Comparison of ENCODE assay signal across 9 cellular contexts in the genomic region with DNA sequence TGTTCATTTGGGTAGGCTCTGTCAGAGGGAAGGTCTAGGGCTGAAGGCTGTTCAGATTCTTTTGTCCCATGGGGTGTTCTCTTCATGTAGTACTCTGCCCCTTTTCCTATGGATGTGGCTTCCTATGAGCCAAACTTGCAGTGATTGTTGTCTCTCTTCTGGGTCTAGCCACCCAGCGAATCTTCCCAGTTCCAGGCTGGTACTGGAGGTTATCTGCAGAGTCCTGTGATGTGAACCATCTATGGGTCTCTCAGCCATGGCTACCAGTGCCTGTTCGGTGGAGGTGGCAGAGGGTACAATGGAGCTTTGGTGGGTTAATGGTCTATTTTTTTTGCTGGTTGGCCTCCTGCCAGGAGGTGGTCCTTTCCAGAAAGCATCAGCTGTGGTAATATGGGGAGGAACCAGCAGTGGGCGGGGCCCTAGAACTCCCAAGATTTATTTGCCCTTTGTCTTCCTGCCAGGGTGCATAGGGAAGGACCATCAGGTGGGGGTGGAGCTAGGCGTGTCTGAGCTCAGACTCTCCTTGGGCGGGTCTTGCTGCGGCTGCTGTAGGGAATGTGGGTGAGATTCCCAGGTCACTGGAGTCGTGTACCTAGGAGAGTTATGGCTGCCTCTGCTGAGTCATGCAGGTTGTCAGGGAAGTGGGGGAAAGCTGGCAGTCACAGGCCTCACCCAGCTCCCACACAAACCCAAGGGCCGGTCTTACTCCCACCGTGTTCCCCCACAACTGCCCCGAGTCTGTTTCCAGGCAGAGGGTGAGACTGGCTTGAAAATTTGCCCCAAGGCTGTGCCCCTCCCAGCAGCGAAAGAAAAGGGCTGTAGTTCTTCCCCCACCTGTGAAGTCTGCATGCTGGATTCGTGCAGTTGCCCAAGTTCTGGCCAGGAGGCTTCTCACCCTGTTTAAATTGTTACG. TPM values are rescaled to one million over a fixed set of nuclear protein-coding genes. Genes with fewer than 3 reads are reported as not detected.
DNase-seq lines count a peak whose midpoint lies in the region; FAIRE-seq and TF ChIP-seq lines count a peak whose summit lies in the region.
"Had no signal": no experiment of that assay in that cellular context is flagged by ENCODE, and none has a peak within 500 bp of the region (broad histone marks: within the 10 kb centered on the region; RNA-seq: fewer than 3 reads in every experiment).

No MANE protein-coding gene starts in this region.

- H3K4me1 ChIP-seq in cardiac muscle cell (ENCODE audit: low read depth) (no peaks in the 10 kb centered on the region), left ventricle myocardium inferior (peaks cover 40% of the 10 kb centered on the region), kidney (ENCODE audit: control insufficient read depth in 1 of 2, insufficient read depth in 1 of 2, low read depth in 1 of 2, low read length in 2 of 2) (peaks cover 16 to 18% of the 10 kb centered on the region in 2 donors), urinary bladder (ENCODE audit: insufficient read depth) (no peaks in the 10 kb centered on the region)
- H3K4me1 ChIP-seq: SJCRH30 had no signal

- H3K9ac ChIP-seq in kidney (ENCODE audit: low read length in 2 of 2), result peak overlapping the region in 1 of 2 donors; percentile 19

- WGBS in urinary bladder, result 85% methylated on average over 13 of the region's 13 CpGs

- peak overlapping the region; percentile 74 for H3K27ac ChIP-seq in cardiac muscle cell
- no peak overlapping the region for H3K27ac ChIP-seq in left ventricle myocardium inferior (replicated peaks)
- peak overlapping the region; percentile 96 for H3K27ac ChIP-seq in RWPE1
- H3K27ac ChIP-seq in kidney (ENCODE audit: low read depth in 2 of 2, low read length in 2 of 2), result peak overlapping the region; percentile 72 to 85
- H3K27ac ChIP-seq in urinary bladder (ENCODE audit: low read depth), result peak overlapping the region; percentile 71
- H3K27ac ChIP-seq: SJCRH30 had no signal

- intact Hi-C loops in left ventricle myocardium inferior (cut with micrococcal nuclease) (no loop called here), kidney (cut with DNase I) (no loop called here)

- CTCF ChIA-PET in RWPE1 (lab: Yijun Ruan, JAX), result interaction anchor here (0.6 kb wide), 1 partner anchor 12 kb away, joined by 5 read pairs; no protein-coding TSS in a partner anchor

- FAIRE-seq in kidney (lab: Jason Lieb, UNC), result no peak

- H3K36me3 ChIP-seq in cardiac muscle cell, result peaks cover 16% of the 10 kb centered on the region
- peaks cover 28% of the 10 kb centered on the region for H3K36me3 ChIP-seq in left ventricle myocardium inferior
- H3K36me3 ChIP-seq in kidney (ENCODE audit: control insufficient read depth in 1 of 2, insufficient read depth in 2 of 2, low read length in 2 of 2), result peaks cover 0 to 15% of the 10 kb centered on the region in 2 donors
- H3K36me3 ChIP-seq in urinary bladder (ENCODE audit: insufficient read depth), result peaks cover 3% of the 10 kb centered on the region

- H3K27me3 ChIP-seq in cardiac muscle cell (no peaks in the 10 kb centered on the region), left ventricle myocardium inferior (ENCODE audit: low read depth) (no peaks in the 10 kb centered on the region)
- H3K27me3 ChIP-seq: SJCRH30 had no signal

- H3K4me3 ChIP-seq in cardiac muscle cell (no peak overlapping the region), left ventricle myocardium inferior (no peak overlapping the region), kidney (ENCODE audit: low read length in 2 of 2) (peak overlapping the region in 1 of 2 donors; percentile 35), urinary bladder (ENCODE audit: low read depth, low read length) (no peak overlapping the region)
- H3K4me3 ChIP-seq: SJCRH30 had no signal

- DNase-seq in cardiac muscle cell (ENCODE audit: low read depth in 1 of 2, low spot score in 1 of 2), result no peak
- DNase-seq in left ventricle myocardium inferior, result no peak
- DNase-seq in RWPE1 (ENCODE audit: low spot score), result peak; percentile 84
- peak; percentile 93 for DNase-seq in kidney
- DNase-seq in G401 (ENCODE audit: low spot score), result no peak
- DNase-seq in stimulated activated CD4-positive, alpha-beta T cell treated with anti-CD3 and anti-CD28 coated beads, Interleukin-2, amount 100 ng/mL, for 24 hours, result no peak
- no peak for DNase-seq in stimulated activated naive CD4-positive, alpha-beta T cell (lab: John Stamatoyannopoulos, UW)

- in situ Hi-C loops in G401 (cut with HindIII; ENCODE audit: low sequenced_read_pairs), result no loop called here

- no peak for TF ChIP-seq CTCF in cardiac muscle cell (IDR thresholded peaks at IDR 0.05; ENCODE audit: low read depth, low read length)
- no peak for TF ChIP-seq CTCF in left ventricle myocardium inferior (IDR thresholded peaks at IDR 0.05; ENCODE audit: borderline replicate concordance)
- TF ChIP-seq CTCF in RWPE1 (conservative IDR thresholded peaks at IDR 0.05; ENCODE audit: low read depth), result no peak
- TF ChIP-seq CTCF in kidney (IDR thresholded peaks at IDR 0.05; ENCODE audit: borderline replicate concordance, extremely low read depth, insufficient read depth), result no peak

- H3K9me3 ChIP-seq in cardiac muscle cell (ENCODE audit: low read depth), result no peaks in the 10 kb centered on the region
- no peaks in the 10 kb centered on the region for H3K9me3 ChIP-seq in left ventricle myocardium inferior (replicated peaks)
- no peaks in the 10 kb centered on the region for H3K9me3 ChIP-seq in kidney (ENCODE audit: control insufficient read depth in 1 of 2, low read length in 2 of 2)

- POLR2A ChIA-PET in RWPE1 (lab: Yijun Ruan, JAX; ENCODE audit: low non-redundant PET), result no interaction called here

RNA-seq across cellular contexts. Expression of a gene that starts 17.5 kb away (rescaled TPM):
- total RNA-seq in cardiac muscle cell (15.0 and 25.8 TPM in 2 replicates), left ventricle myocardium inferior (8.4 TPM), kidney (17.8 TPM), urinary bladder (16.4 TPM)
- polyA plus RNA-seq in cardiac muscle cell (31.9 and 40.8 TPM in 2 replicates), kidney (ENCODE audit: insufficient read depth, low read depth, low replicate concordance) (12.8 TPM), urinary bladder (11.8 TPM)
- total RNA-seq in G401 (2014; rRNA removed; shearing (Covaris generic)), result 13.5 and 17.5 TPM in 2 replicates

RNA-seq across cellular contexts. Expression of a gene that starts 17.8 kb away (rescaled TPM):
- total RNA-seq in cardiac muscle cell (47.8 and 90.9 TPM in 2 replicates), left ventricle myocardium inferior (23.9 TPM), kidney (25.2 TPM), urinary bladder (88.8 TPM)
- polyA plus RNA-seq in cardiac muscle cell (18.1 and 42.8 TPM in 2 replicates), kidney (ENCODE audit: insufficient read depth, low read depth, low replicate concordance) (7.2 TPM), urinary bladder (6.2 TPM)
- total RNA-seq in G401 (2014; rRNA removed; shearing (Covaris generic)), result 43.2 and 52.6 TPM in 2 replicates

RNA-seq across cellular contexts. Expression of a gene that starts 20.9 kb away (rescaled TPM):
- total RNA-seq in cardiac muscle cell (48.0 and 60.7 TPM in 2 replicates), left ventricle myocardium inferior (83.6 TPM), kidney (80.1 TPM), urinary bladder (120 TPM)
- polyA plus RNA-seq in cardiac muscle cell (101 and 122 TPM in 2 replicates), kidney (ENCODE audit: insufficient read depth, low read depth, low replicate concordance) (104 TPM), urinary bladder (97.3 TPM)
- total RNA-seq in G401 (2014; rRNA removed; shearing (Covaris generic)), result 132 and 223 TPM in 2 replicates

Comparison
In these comparisons a context has a peak if more than half of its experiments do, and no peak if none do; other contexts are left out.
1. DNase-seq: peak in RWPE1 (single experiment) and kidney (single experiment); none in cardiac muscle cell (0 of 2), left ventricle myocardium inferior (single experiment), G401 (single experiment), stimulated activated CD4-positive, alpha-beta T cell treated with anti-CD3 and anti-CD28 coated beads, Interleukin-2, amount 100 ng/mL, for 24 hours (0 of 2) and stimulated activated naive CD4-positive, alpha-beta T cell (0 of 6).